Comparison of ENCODE assay signal across 25 cellular contexts in the genomic region with DNA sequence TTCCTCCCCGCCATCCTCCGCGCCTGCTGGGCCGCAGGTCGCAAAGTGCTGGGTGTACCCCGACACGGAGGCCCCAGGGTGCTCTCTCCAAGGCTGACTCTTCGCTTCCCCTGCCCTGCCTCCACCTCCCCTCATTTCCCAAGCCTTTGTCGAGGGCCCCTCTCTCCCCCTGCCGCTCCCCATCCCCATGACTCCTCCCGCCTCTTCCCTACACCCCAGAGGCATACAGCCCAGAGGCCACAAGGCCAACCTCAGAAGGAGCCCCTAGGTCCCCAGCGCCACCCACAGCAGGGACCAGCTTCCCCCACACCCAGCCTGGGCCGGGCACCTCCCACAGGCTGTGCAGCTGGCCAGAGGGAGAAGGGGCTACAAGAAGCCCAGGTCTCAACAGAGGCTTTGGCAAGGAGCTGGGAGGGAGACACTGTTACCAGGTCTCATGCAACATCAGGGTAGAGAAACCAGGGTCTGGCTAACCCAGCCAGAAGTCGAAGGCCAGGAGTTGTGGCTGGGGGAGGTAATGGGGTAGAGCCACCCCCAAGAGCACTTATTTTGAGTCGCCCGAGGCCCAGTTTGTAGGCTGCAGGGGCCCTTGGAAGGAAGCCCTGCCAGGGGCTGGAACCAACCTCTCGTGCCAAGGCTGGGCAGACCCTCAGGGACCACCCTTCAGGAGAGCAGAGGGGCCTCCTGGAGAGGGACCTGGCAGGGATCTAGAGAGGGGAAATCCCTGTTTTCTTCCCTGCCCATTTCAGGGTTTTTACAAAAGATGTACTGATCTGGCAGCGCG. TPM values are rescaled to one million over a fixed set of nuclear protein-coding genes. Genes with fewer than 3 reads are reported as not detected.
A peak's percentile ranks its signal among the peaks of the same experiment; 100 is the strongest.
DNase-seq lines count a peak whose midpoint lies in the region; ATAC-seq, FAIRE-seq and TF ChIP-seq lines count a peak whose summit lies in the region.
"Had no signal": no experiment of that assay in that cellular context is flagged by ENCODE, and none has a peak within 500 bp of the region (broad histone marks: within the 10 kb centered on the region; RNA-seq: fewer than 3 reads in every experiment).

No MANE protein-coding gene starts in this region.

- no peak overlapping the region for H3K4ac ChIP-seq in H1 (replicated peaks; ENCODE audit: insufficient read length, low read depth, low read length)

- no peaks in the 10 kb centered on the region for H3K79me2 ChIP-seq in H1 (ENCODE audit: control insufficient read depth in 1 of 2, insufficient read depth in 2 of 2, low read length in 2 of 2)

- no peak overlapping the region for H4K5ac ChIP-seq in H1 (ENCODE audit: insufficient read length, low read depth, low read length)

- CTCF ChIA-PET in H1 (lab: Charles Lee; ENCODE audit: partially characterized antibody), result interaction anchor here (0.8 to 2.1 kb wide), 2 partner anchors 20 to 231 kb away, joined by 3 to 7 read pairs; no protein-coding TSS in a partner anchor

- peaks cover 8% of the 10 kb centered on the region for H3K27me3 Mint-ChIP-seq in activated naive CD8-positive, alpha-beta T cell treated with anti-CD3 and anti-CD28 coated beads, Interleukin-2, amount 10 ng/mL, durations not matched to agents 7 days and 5 days
- peaks cover 3% of the 10 kb centered on the region for H3K27me3 Mint-ChIP-seq in activated naive CD8-positive, alpha-beta T cell treated with anti-CD3 and anti-CD28 coated beads for 36 hours
- no peaks in the 10 kb centered on the region for H3K27me3 Mint-ChIP-seq in nephron progenitor cell (ENCODE audit: low read depth, poor library complexity)
- H3K27me3 Mint-ChIP-seq: T-helper 17 cell had no signal

- no peak overlapping the region for H3K27ac Mint-ChIP-seq in activated naive CD8-positive, alpha-beta T cell treated with anti-CD3 and anti-CD28 coated beads, Interleukin-2, amount 10 ng/mL, durations not matched to agents 7 days and 5 days
- no peak overlapping the region for H3K27ac Mint-ChIP-seq in activated naive CD8-positive, alpha-beta T cell treated with anti-CD3 and anti-CD28 coated beads for 36 hours
- peak overlapping the region; percentile 59 for H3K27ac Mint-ChIP-seq in nephron progenitor cell
- H3K27ac Mint-ChIP-seq: activated CD4-positive, alpha-beta T cell treated with anti-CD3 and anti-CD28 coated beads for 36 hours; neural progenitor cell; T-helper 17 cell had no signal

- H3K4me3 ChIP-seq in H1 (ENCODE audit: extremely low read depth in 1 of 4, insufficient read depth in 2 of 4, low read depth in 3 of 4, low read length in 4 of 4), result no peak overlapping the region
- H3K4me3 ChIP-seq in testis, result no peak overlapping the region
- H3K4me3 ChIP-seq: adrenal gland, esophagus squamous epithelium, neural progenitor cell had no signal

- no peak overlapping the region for H2BK12ac ChIP-seq in H1 (ENCODE audit: low read depth, low read length)

- H3K27ac ChIP-seq in H1 (ENCODE audit: low read depth, low read length) (no peak overlapping the region), testis (no peak overlapping the region)
- H3K27ac ChIP-seq: adrenal gland, C4-2B, esophagus squamous epithelium, neural progenitor cell had no signal

- H3K36me3 Mint-ChIP-seq in activated naive CD8-positive, alpha-beta T cell treated with anti-CD3 and anti-CD28 coated beads, Interleukin-2, amount 10 ng/mL, durations not matched to agents 7 days and 5 days, result no peaks in the 10 kb centered on the region
- peaks cover 12% of the 10 kb centered on the region for H3K36me3 Mint-ChIP-seq in activated naive CD8-positive, alpha-beta T cell treated with anti-CD3 and anti-CD28 coated beads for 36 hours
- H3K36me3 Mint-ChIP-seq in nephron progenitor cell (ENCODE audit: low read depth), result peaks cover 68% of the 10 kb centered on the region

- H4K8ac ChIP-seq in H1 (ENCODE audit: extremely low read depth, insufficient read depth, low read length), result no peak overlapping the region

- peak overlapping the region; percentile 24; the same call in 1 of the 2 replicates for H2BK5ac ChIP-seq in H1 (ENCODE audit: low read depth, low read length)

- H3K27me3 ChIP-seq in H1 (replicated peaks in 1 of 4; ENCODE audit: control insufficient read depth in 3 of 4, extremely low read depth in 1 of 4, insufficient read depth in 3 of 4, low read length in 3 of 4), result no peaks in the 10 kb centered on the region; a peak in 1 of 7 replicates
- H3K27me3 ChIP-seq in testis, result no peaks in the 10 kb centered on the region
- H3K27me3 ChIP-seq: adrenal gland, esophagus squamous epithelium, neural progenitor cell had no signal

- H4K91ac ChIP-seq in H1 (replicated peaks; ENCODE audit: insufficient read length, low read length), result no peak overlapping the region

- peaks cover 1 to 3% of the 10 kb centered on the region in 2 experiments for H4K20me1 ChIP-seq in H1 (replicated peaks in 1 of 2; ENCODE audit: control insufficient read depth in 1 of 2, insufficient read depth in 2 of 2, low read length in 2 of 2)

- peaks cover 10% of the 10 kb centered on the region for H3K9me3 Mint-ChIP-seq in activated naive CD8-positive, alpha-beta T cell treated with anti-CD3 and anti-CD28 coated beads, Interleukin-2, amount 10 ng/mL, durations not matched to agents 7 days and 5 days
- H3K9me3 Mint-ChIP-seq in activated naive CD8-positive, alpha-beta T cell treated with anti-CD3 and anti-CD28 coated beads for 36 hours, result peaks cover 11% of the 10 kb centered on the region
- peaks cover 35% of the 10 kb centered on the region for H3K9me3 Mint-ChIP-seq in nephron progenitor cell

- POLR2A ChIA-PET in activated naive CD8-positive, alpha-beta T cell treated with anti-CD3 and anti-CD28 coated beads, Interleukin-2, amount 10 ng/mL, durations not matched to agents 7 days and 5 days (lab: Charles Lee), result no interaction called here
- POLR2A ChIA-PET in H1 (lab: Charles Lee; ENCODE audit: partially characterized antibody), result no interaction called here

- intact Hi-C loops in testis (cut with DNase I; ENCODE audit: low total_unique reads), result no loop called here

- no peak overlapping the region for H3K4me2 ChIP-seq in H1 (ENCODE audit: insufficient read depth in 1 of 2, low read depth in 2 of 2, low read length in 2 of 2)
- H3K4me2 ChIP-seq: neural progenitor cell, SK-N-SH had no signal

- no peak for TF ChIP-seq EP300 in H1 (IDR thresholded peaks at IDR 0.05; ENCODE audit: borderline replicate concordance in 1 of 2, low read depth in 2 of 2, low read length in 2 of 2)

- in situ Hi-C loops in ACHN (cut with HindIII; ENCODE audit: low pct_ligation_motif_present, low pct_unique_long_range_greater_than_20kb, low sequenced_read_pairs), result no loop called here

- WGBS in H1 (ENCODE audit: extremely low coverage in 1 of 2, insufficient coverage in 1 of 2, insufficient read length in 1 of 2, insufficient replicate concordance in 2 of 2, low coverage in 1 of 2, low lambda C conversion rate in 2 of 2, missing lambda C conversion rate in 1 of 2), 2 experiments, result 90% methylated on average over 17 of the region's 19 CpGs; no CpG with 5 or more reads in 1 of the 2 experiments
- 88 to 92% methylated on average over 16 to 19 of the region's 19 CpGs for WGBS in testis, 2 donors

- no peak overlapping the region for H2BK20ac ChIP-seq in H1 (ENCODE audit: low read length)

- H3K56ac ChIP-seq in H1 (replicated peaks; ENCODE audit: insufficient read length, low read depth, low read length), result no peak overlapping the region

- no peak overlapping the region for H3K9ac ChIP-seq in H1 (replicated peaks in 1 of 4; ENCODE audit: extremely low read depth in 1 of 4, low read depth in 3 of 4, low read length in 3 of 4)
- H3K9ac ChIP-seq: neural progenitor cell, SK-N-SH had no signal

- H3K4me1 ChIP-seq in H1 (replicated peaks in 1 of 4; ENCODE audit: control insufficient read depth in 3 of 4, insufficient read depth in 4 of 4, low read length in 3 of 4) (no peaks in the 10 kb centered on the region; a peak in 1 of 7 replicates), testis (no peaks in the 10 kb centered on the region)
- H3K4me1 ChIP-seq: esophagus squamous epithelium, neural progenitor cell had no signal

- no peak overlapping the region for H3K23ac ChIP-seq in H1 (ENCODE audit: insufficient read length)

- H3K4me1 Mint-ChIP-seq in activated naive CD8-positive, alpha-beta T cell treated with anti-CD3 and anti-CD28 coated beads, Interleukin-2, amount 10 ng/mL, durations not matched to agents 7 days and 5 days, result no peaks in the 10 kb centered on the region
- no peaks in the 10 kb centered on the region for H3K4me1 Mint-ChIP-seq in activated naive CD8-positive, alpha-beta T cell treated with anti-CD3 and anti-CD28 coated beads for 36 hours
- peaks cover 29% of the 10 kb centered on the region for H3K4me1 Mint-ChIP-seq in nephron progenitor cell
- H3K4me1 Mint-ChIP-seq: activated CD4-positive, alpha-beta T cell treated with anti-CD3 and anti-CD28 coated beads for 36 hours; T-helper 17 cell had no signal

- TF ChIP-seq POLR2A in H1 (IDR thresholded peaks at IDR 0.05; ENCODE audit: control extremely low read depth in 1 of 2, low read depth in 2 of 2, low read length in 2 of 2) (no peak), testis (IDR thresholded peaks at IDR 0.05) (no peak), GM18505 (IDR thresholded peaks at IDR 0.05; ENCODE audit: borderline replicate concordance, extremely low read depth, insufficient read depth, insufficient read length) (no peak)

- no peak overlapping the region for H3K14ac ChIP-seq in H1 (ENCODE audit: insufficient read length)

- H3K18ac ChIP-seq in H1 (ENCODE audit: extremely low read depth, low read length), result no peak overlapping the region

- no peaks in the 10 kb centered on the region; the same call in 1 of the 2 replicates for H3K23me2 ChIP-seq in H1 (ENCODE audit: low read depth, low read length)

- FAIRE-seq in H1 (lab: Jason Lieb, UNC) (no peak), RCC 7860 (lab: Jason Lieb, UNC) (no peak)
- FAIRE-seq: colon, frontal cortex, small intestine had no signal

- no peak overlapping the region for H2AK5ac ChIP-seq in H1 (ENCODE audit: low read depth, low read length)

- H3K79me1 ChIP-seq in H1 (ENCODE audit: low read depth, low read length), result no peaks in the 10 kb centered on the region

- H3K4me3 Mint-ChIP-seq in activated naive CD8-positive, alpha-beta T cell treated with anti-CD3 and anti-CD28 coated beads, Interleukin-2, amount 10 ng/mL, durations not matched to agents 7 days and 5 days, result no peak overlapping the region
- no peak overlapping the region for H3K4me3 Mint-ChIP-seq in activated naive CD8-positive, alpha-beta T cell treated with anti-CD3 and anti-CD28 coated beads for 36 hours
- H3K4me3 Mint-ChIP-seq in nephron progenitor cell, result no peak overlapping the region
- H3K4me3 Mint-ChIP-seq: activated CD4-positive, alpha-beta T cell treated with anti-CD3 and anti-CD28 coated beads for 36 hours; neural progenitor cell; T-helper 17 cell had no signal

- H2BK15ac ChIP-seq in H1 (ENCODE audit: low read length), result no peak overlapping the region

- H2AFZ ChIP-seq in H1 (ENCODE audit: low read length), result no peak overlapping the region
- H2AFZ ChIP-seq: neural progenitor cell had no signal

- H3K36me3 ChIP-seq in H1 (ENCODE audit: control insufficient read depth in 2 of 4, insufficient read depth in 4 of 4, low read length in 3 of 4) (peaks cover 0 to 5% (median 2%) of the 10 kb centered on the region in 4 experiments; a peak in 6 of 8 replicates), testis (ENCODE audit: low read depth, missing control alignments) (no peaks in the 10 kb centered on the region)

- no peak for TF ChIP-seq RAD21 in H1 (IDR thresholded peaks at IDR 0.05 in 1 of 2, conservative IDR thresholded peaks at IDR 0.05 in 1 of 2; ENCODE audit: low read depth in 2 of 2, low read length in 2 of 2)

- H2BK120ac ChIP-seq in H1 (replicated peaks; ENCODE audit: low read depth, low read length), result no peak overlapping the region

- ATAC-seq in activated naive CD8-positive, alpha-beta T cell treated with anti-CD3 and anti-CD28 coated beads, Interleukin-2, amount 10 ng/mL, durations not matched to agents 7 days and 5 days (ENCODE audit: low read depth), result no peak
- no peak for ATAC-seq in GM18505 (IDR thresholded peaks at IDR 0.05; ENCODE audit: unreplicated experiment)
- ATAC-seq: activated CD4-positive, alpha-beta T cell treated with anti-CD3 and anti-CD28 coated beads for 36 hours; left ventricle myocardium superior; T-helper 17 cell had no signal

- H3K9me3 ChIP-seq in H1 (ENCODE audit: insufficient read depth in 2 of 2, low read depth in 1 of 2, low read length in 1 of 2), result peaks cover 0 to 3% of the 10 kb centered on the region in 2 experiments; a peak in 2 of 4 replicates
- H3K9me3 ChIP-seq in testis, result no peaks in the 10 kb centered on the region
- H3K9me3 ChIP-seq: adrenal gland had no signal

- TF ChIP-seq CTCF in H1 (IDR thresholded peaks at IDR 0.05; ENCODE audit: control extremely low read depth in 1 of 3, insufficient read depth in 1 of 3, low read depth in 1 of 3, low read length in 3 of 3), result no peak
- no peak for TF ChIP-seq CTCF in nephron progenitor cell (IDR thresholded peaks at IDR 0.05)
- TF ChIP-seq CTCF in testis (IDR thresholded peaks at IDR 0.05), result no peak

- DNase-seq in activated naive CD8-positive, alpha-beta T cell treated with anti-CD3 and anti-CD28 coated beads, Interleukin-2, amount 10 ng/mL, durations not matched to agents 7 days and 5 days, result peak; percentile 18
- DNase-seq in activated naive CD8-positive, alpha-beta T cell treated with anti-CD3 and anti-CD28 coated beads for 36 hours, result no peak
- DNase-seq in H1 (ENCODE audit: low read depth in 1 of 2, low spot score in 2 of 2) (peak in 1 of 2 experiments; percentile 39), nephron progenitor cell (no peak), testis (peak; percentile 10), RCC 7860 (ENCODE audit: low spot score) (no peak), ACHN (no peak)
- DNase-seq: activated CD4-positive, alpha-beta T cell treated with anti-CD3 and anti-CD28 coated beads for 36 hours; activated gamma-delta T cell; DND-41; esophagus squamous epithelium; left ventricle myocardium superior; NCI-H1048; NCI-H187; RPMI8226; SK-N-SH; small intestine; stimulated activated naive CD4-positive, alpha-beta T cell; T-helper 17 cell had no signal

RNA-seq across cellular contexts. Expression of a gene that starts 24.5 kb away (rescaled TPM):
- 1 to 10 TPM; 1.6 to 2.3 TPM for total RNA-seq in activated naive CD8-positive, alpha-beta T cell treated with anti-CD3 and anti-CD28 coated beads, Interleukin-2, amount 10 ng/mL, durations not matched to agents 7 days and 5 days
- 1 to 10 TPM; 2.3 to 2.7 TPM for total RNA-seq in activated naive CD8-positive, alpha-beta T cell treated with anti-CD3 and anti-CD28 coated beads for 36 hours
- 7.3 and 7.4 TPM in 2 replicates for total RNA-seq in H1 (2021; fragmentation: NEBNext Ultra II Directional; extraction: Animal tissue kit (Norgen Biotek cat#: 25700))
- 6.4 and 13.1 TPM in 2 replicates for polyA plus RNA-seq in H1 (2011; rRNA removed)
- 5.6 TPM for polyA plus RNA-seq in H1 (2011; cell fraction: cytosol; rRNA removed)
- 17.1 TPM for polyA plus RNA-seq in H1 (2011; cell fraction: nucleus; rRNA removed)
- 5.6 to 9.3 TPM (median 7.0 TPM) in 4 replicates for polyA plus RNA-seq in H1 (2012, experiment 1 of 2)
- 5.9 TPM for polyA plus RNA-seq in H1 (2012, experiment 2 of 2)
- polyA plus RNA-seq in H1 (2013, experiment 1 of 2), result 5.1 TPM
- 4.7 TPM for polyA plus RNA-seq in H1 (2013, experiment 2 of 2)
- polyA minus RNA-seq in H1 (2011; rRNA and poly(A)+ RNA removed), result 4.9 and 5.6 TPM in 2 replicates
- 5.4 TPM for polyA minus RNA-seq in H1 (2011; cell fraction: cytosol; rRNA and poly(A)+ RNA removed)
- polyA minus RNA-seq in H1 (2011; cell fraction: nucleus; rRNA and poly(A)+ RNA removed), result 9.3 TPM
- total RNA-seq in testis, result 1 to 10 TPM; 5.1 to 7.2 TPM
- 2.6 TPM for polyA plus RNA-seq in testis (ENCODE audit: insufficient read depth, low read depth, low replicate concordance)

Comparison
In these comparisons a context has a peak if more than half of its experiments do, and no peak if none do; other contexts are left out.
1. DNase-seq: peak in activated naive CD8-positive, alpha-beta T cell treated with anti-CD3 and anti-CD28 coated beads, Interleukin-2, amount 10 ng/mL, durations not matched to agents 7 days and 5 days (single experiment) and testis (single experiment); none in activated naive CD8-positive, alpha-beta T cell treated with anti-CD3 and anti-CD28 coated beads for 36 hours (single experiment), nephron progenitor cell (single experiment), RCC 7860 (single experiment) and ACHN (single experiment).